Comparison of ENCODE assay signal across 15 cellular contexts in genomic region chr7:36161996-36162395, GRCh38. TPM values are rescaled to one million over a fixed set of nuclear protein-coding genes. Genes with fewer than 3 reads are reported as not detected.
DNase-seq lines count a peak whose midpoint lies in the region; ATAC-seq and TF ChIP-seq lines count a peak whose summit lies in the region.
"Had no signal": no experiment of that assay in that cellular context is flagged by ENCODE, and none has a peak within 500 bp of the region (broad histone marks: within the 10 kb centered on the region; RNA-seq: fewer than 3 reads in every experiment).

No MANE protein-coding gene starts in this region.

- intact Hi-C loops in lower lobe of right lung (cut with DNase I) (no loop called here), Right ventricle myocardium superior (cut with DNase I) (no loop called here)

- TF ChIP-seq CTCF in DOHH2 (IDR thresholded peaks at IDR 0.05; ENCODE audit: low read depth, low read length, poor library complexity, severe bottlenecking) (no peak), LNCaP clone FGC (IDR thresholded peaks at IDR 0.05; ENCODE audit: control insufficient read depth, extremely low read depth, insufficient read depth) (no peak), lower lobe of right lung (IDR thresholded peaks at IDR 0.05) (no peak)

- peak overlapping the region; percentile 18; the same call in 1 of the 2 replicates for H3K4me2 ChIP-seq in DOHH2 (ENCODE audit: low read length)
- H3K4me2 ChIP-seq: hepatocyte had no signal

- no peak overlapping the region for H3K4me3 ChIP-seq in DOHH2 (ENCODE audit: low read length)
- H3K4me3 ChIP-seq in LNCaP clone FGC (ENCODE audit: low read depth, low read length), result no peak overlapping the region
- H3K4me3 ChIP-seq in lower lobe of right lung, result no peak overlapping the region
- H3K4me3 ChIP-seq: hepatocyte, tibial artery had no signal

- H3F3A ChIP-seq in DOHH2 (ENCODE audit: control insufficient read depth, insufficient read depth), result 0 out of 2 replicates have a peak, but pooled peaks cover 6% of the 10 kb centered on the region

- peaks cover 98% of the 10 kb centered on the region for H3K79me2 ChIP-seq in DOHH2 (ENCODE audit: control insufficient read depth, low read length)

- H3K27me3 ChIP-seq in DOHH2 (ENCODE audit: control insufficient read depth, low read length) (no peaks in the 10 kb centered on the region), lower lobe of right lung (ENCODE audit: low read depth) (no peaks in the 10 kb centered on the region)
- H3K27me3 ChIP-seq: hepatocyte, tibial artery had no signal

- H4K20me1 ChIP-seq in DOHH2 (ENCODE audit: control insufficient read depth, insufficient read depth, low read depth, low read length), result peaks cover 31% of the 10 kb centered on the region

- H3K36me3 ChIP-seq in DOHH2 (ENCODE audit: control insufficient read depth, low read length), result peaks cover 81% of the 10 kb centered on the region
- no peaks in the 10 kb centered on the region for H3K36me3 ChIP-seq in lower lobe of right lung
- H3K36me3 ChIP-seq: tibial artery had no signal

- ATAC-seq in lower lobe of right lung (peak; percentile 21 to 50), Right ventricle myocardium superior (ENCODE audit: poor library complexity) (no peak)
- no peak for ATAC-seq in activated CD4-positive, CD25-positive, alpha-beta regulatory T cell treated with anti-CD3 and anti-CD28 coated beads, Interleukin-2, amount 50 U/mL, for 24 hours

- no peaks in the 10 kb centered on the region for H3K9me3 ChIP-seq in DOHH2 (ENCODE audit: control insufficient read depth, insufficient read depth, low read length)
- H3K9me3 ChIP-seq in lower lobe of right lung, result no peaks in the 10 kb centered on the region
- H3K9me3 ChIP-seq: tibial artery had no signal

- DNase-seq in LNCaP clone FGC (ENCODE audit: low read depth) (peak; percentile 93), SW480 (ENCODE audit: low spot score) (peak; percentile 56), lower lobe of right lung (no peak), NCI-H1694 treated with DMSO at 0.1 percent for 48 hours (lab: John Stamatoyannopoulos, UW) (no peak), Right ventricle myocardium superior (no peak), substantia nigra (lab: John Stamatoyannopoulos, UW) (no peak)
- DNase-seq: CD8-positive, alpha-beta memory T cell; Karpas-422; NCI-H774; occipital lobe; SHP77; tibial artery had no signal

- H3K27ac ChIP-seq in DOHH2 (ENCODE audit: low read depth, low read length) (no peak overlapping the region), lower lobe of right lung (no peak overlapping the region), substantia nigra (ENCODE audit: low read depth, low read length, poor library complexity, severe bottlenecking) (no peak overlapping the region)
- H3K27ac ChIP-seq: hepatocyte, tibial artery had no signal

- no peaks in the 10 kb centered on the region for H3K9me2 ChIP-seq in DOHH2 (replicated peaks; ENCODE audit: control insufficient read depth, low read length)

- peaks cover 83% of the 10 kb centered on the region for H3K4me1 ChIP-seq in DOHH2 (ENCODE audit: control insufficient read depth, low read length)
- H3K4me1 ChIP-seq in lower lobe of right lung, result peaks cover 19% of the 10 kb centered on the region

RNA-seq across cellular contexts. Expression of gene EEPD1, which starts 8.9 kb away (rescaled TPM):
- total RNA-seq in lower lobe of right lung (7.9 TPM), Right ventricle myocardium superior (10.0 TPM)

Comparison
In these comparisons a context has a peak if more than half of its experiments do, and no peak if none do; other contexts are left out.
1. DNase-seq: peak in LNCaP clone FGC (single experiment) and SW480 (single experiment); none in lower lobe of right lung (single experiment), NCI-H1694 treated with DMSO at 0.1 percent for 48 hours (single experiment), Right ventricle myocardium superior (single experiment) and substantia nigra (0 of 49).
2. ATAC-seq: peak in lower lobe of right lung (2 of 2); none in Right ventricle myocardium superior (single experiment) and activated CD4-positive, CD25-positive, alpha-beta regulatory T cell treated with anti-CD3 and anti-CD28 coated beads, Interleukin-2, amount 50 U/mL, for 24 hours (0 of 2).